ENCODE assay signal across 8 cellular contexts in genomic region chr19:49866933-49867782, GRCh38. TPM values are rescaled to one million over a fixed set of nuclear protein-coding genes. Genes with fewer than 3 reads are reported as not detected.
DNase-seq lines count a peak whose midpoint lies in the region; ATAC-seq and TF ChIP-seq lines count a peak whose summit lies in the region.

TSS of gene PNKP (minus strand) at chr19:49867576. CDS start at chr19:49867204, 372 bp downstream.

- H3K27me3 ChIP-seq in cardiac muscle cell (no peaks in the 10 kb centered on the region), transverse colon (no peaks in the 10 kb centered on the region)

- H3K36me3 Mint-ChIP-seq in activated naive CD8-positive, alpha-beta T cell treated with anti-CD3 and anti-CD28 coated beads, Interleukin-2, amount 50 U/mL, for 24 hours (ENCODE audit: low read depth), result peaks cover 23% of the 10 kb centered on the region

- H3K27ac Mint-ChIP-seq in activated naive CD8-positive, alpha-beta T cell treated with anti-CD3 and anti-CD28 coated beads, Interleukin-2, amount 50 U/mL, for 24 hours, result peak within 1 kb of the TSS; percentile 96

- peaks cover 42% of the 10 kb centered on the region for H3K4me1 Mint-ChIP-seq in activated naive CD8-positive, alpha-beta T cell treated with anti-CD3 and anti-CD28 coated beads, Interleukin-2, amount 50 U/mL, for 24 hours

- TF ChIP-seq EP300 in transverse colon (IDR thresholded peaks at IDR 0.05; ENCODE audit: low read depth), result no peak

- H3K9me3 Mint-ChIP-seq in activated naive CD8-positive, alpha-beta T cell treated with anti-CD3 and anti-CD28 coated beads, Interleukin-2, amount 50 U/mL, for 24 hours, result no peaks in the 10 kb centered on the region

- ATAC-seq in HG02678 (IDR thresholded peaks at IDR 0.05; ENCODE audit: unreplicated experiment), result peak; percentile 37
- peak; percentile 52 for ATAC-seq in activated naive CD8-positive, alpha-beta T cell treated with anti-CD3 and anti-CD28 coated beads, Interleukin-2, amount 50 U/mL, for 24 hours

- H3K4me1 ChIP-seq in cardiac muscle cell (ENCODE audit: low read depth) (peaks cover 18% of the 10 kb centered on the region), transverse colon (peaks cover 25 to 51% (median 43%) of the 10 kb centered on the region in 4 donors)

- peak; percentile 77 for TF ChIP-seq POLR2A in transverse colon (IDR thresholded peaks at IDR 0.05)

- H3K9me3 ChIP-seq in cardiac muscle cell (ENCODE audit: low read depth) (no peaks in the 10 kb centered on the region), transverse colon (no peaks in the 10 kb centered on the region)

- H3K36me3 ChIP-seq in cardiac muscle cell (peaks cover 4% of the 10 kb centered on the region), transverse colon (no peaks in the 10 kb centered on the region)

- in situ Hi-C loops in transverse colon (cut with MboI; ENCODE audit: low pct_ligation_motif_present in 1 of 4, low pct_unique_long_range_greater_than_20kb in 1 of 4, low sequenced_read_pairs in 3 of 4), result loop anchor here in 1 of 4 donors (10.0 to 25.0 kb wide), 2 partner anchors 52 to 380 kb away; partner anchors contain the start of genes FUZ, MED25, RPL13A and RPS11

- peak within 1 kb of the TSS; percentile 83 for H3K4me3 ChIP-seq in GM08714 (ENCODE audit: low read length)
- H3K4me3 ChIP-seq in cardiac muscle cell, result peak within 1 kb of the TSS; percentile 72
- H3K4me3 ChIP-seq in transverse colon, result peak within 1 kb of the TSS; percentile 60 to 90 (median 78)

- DNase-seq in NCI-H146 (lab: John Stamatoyannopoulos, UW) (peak; percentile 98), T follicular helper cell (ENCODE audit: low read depth) (peak; percentile 76), cardiac muscle cell (ENCODE audit: low read depth in 1 of 2, low spot score in 1 of 2) (peak; percentile 94 to 96), pons (ENCODE audit: low spot score) (peak; percentile 90), transverse colon (peak; percentile 92)
- DNase-seq in activated naive CD8-positive, alpha-beta T cell treated with anti-CD3 and anti-CD28 coated beads, Interleukin-2, amount 50 U/mL, for 24 hours, result peak; percentile 84

- no peak for TF ChIP-seq CTCF in cardiac muscle cell (IDR thresholded peaks at IDR 0.05; ENCODE audit: low read depth, low read length)
- TF ChIP-seq CTCF in transverse colon (IDR thresholded peaks at IDR 0.05), result no peak

- intact Hi-C loops in transverse colon (cut with DNase I; ENCODE audit: low total_unique reads), result no loop called here

- H3K4me3 Mint-ChIP-seq in activated naive CD8-positive, alpha-beta T cell treated with anti-CD3 and anti-CD28 coated beads, Interleukin-2, amount 50 U/mL, for 24 hours, result peak within 1 kb of the TSS; percentile 91

- no peaks in the 10 kb centered on the region for H3K27me3 Mint-ChIP-seq in activated naive CD8-positive, alpha-beta T cell treated with anti-CD3 and anti-CD28 coated beads, Interleukin-2, amount 50 U/mL, for 24 hours

- WGBS in transverse colon (ENCODE audit: low coverage in 1 of 2), 2 donors, result 0% methylated on average over 5 to 52 of the region's 65 CpGs

- peak within 1 kb of the TSS; percentile 56 for H3K27ac ChIP-seq in cardiac muscle cell
- peak within 1 kb of the TSS; percentile 90 to 96 (median 94) for H3K27ac ChIP-seq in transverse colon

RNA-seq across cellular contexts. Expression of gene PNKP, which starts in this region (rescaled TPM):
- 73.8 and 74.5 TPM in 2 replicates for total RNA-seq in cardiac muscle cell
- polyA plus RNA-seq in cardiac muscle cell, result 69.7 and 98.4 TPM in 2 replicates
- total RNA-seq in transverse colon, result 100 to 1,000 TPM in 2 of 4 donors, 10 to 100 TPM in 2; 60.8 to 128 (median 99.6) TPM

Comparison
In these comparisons a context has a peak if more than half of its experiments do, and no peak if none do; other contexts are left out.
1. Peak in every context shown above with its lines: DNase-seq, ATAC-seq, H3K4me3 ChIP-seq and H3K27ac ChIP-seq.